In the genomic region with DNA sequence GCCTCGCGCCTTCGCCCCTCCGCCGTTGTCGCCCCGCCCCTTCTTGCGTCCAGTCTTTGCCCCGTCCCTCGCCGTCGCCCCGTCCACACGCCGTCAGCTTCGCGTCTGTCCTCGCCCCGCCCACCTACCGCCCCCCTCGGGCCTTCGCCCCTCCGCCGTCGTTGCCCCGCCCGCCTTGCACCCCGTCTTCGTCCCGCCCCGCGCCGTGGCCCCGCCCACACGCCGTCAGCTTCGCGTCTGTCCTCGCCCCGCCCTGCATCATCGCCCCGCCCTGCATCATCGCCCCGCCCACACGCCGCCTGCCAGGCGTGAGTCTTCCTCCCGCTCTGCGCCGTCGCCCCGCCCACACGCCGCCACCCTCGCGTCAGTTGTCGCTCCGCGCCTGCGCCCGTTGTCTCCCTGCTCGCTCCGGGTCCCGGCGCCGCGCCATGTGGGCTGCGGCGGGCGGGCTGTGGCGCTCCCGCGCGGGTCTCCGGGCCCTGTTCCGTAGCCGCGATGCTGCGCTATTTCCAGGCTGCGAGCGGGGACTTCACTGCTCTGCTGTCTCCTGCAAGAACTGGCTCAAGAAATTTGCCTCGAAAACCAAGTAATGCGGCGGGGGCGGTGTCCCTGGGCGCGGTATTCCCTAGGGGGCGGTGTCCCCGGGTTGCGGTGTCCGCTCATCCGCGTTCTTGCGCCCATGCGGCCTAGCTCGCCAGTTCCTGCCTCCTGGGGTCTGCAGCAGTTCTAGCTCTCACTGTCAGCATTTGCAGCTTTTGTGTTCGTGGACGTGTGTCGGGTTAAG, we compare ENCODE assay signal across 8 cellular contexts. TPM values are rescaled to one million over a fixed set of nuclear protein-coding genes. Genes with fewer than 3 reads are reported as not detected.
A peak's percentile ranks its signal among the peaks of the same experiment; 100 is the strongest.
DNase-seq lines count a peak whose midpoint lies in the region; ATAC-seq, FAIRE-seq and TF ChIP-seq lines count a peak whose summit lies in the region.

Gene RBFA, plus strand, starts transcription at position 367 of the 784 bp plus-strand sequence. Its CDS starts 62 bp downstream, at position 429.

- H3K79me1 ChIP-seq in H1 (ENCODE audit: low read depth, low read length) = peaks cover 4% of the 10 kb centered on the region
- peaks cover 14% of the 10 kb centered on the region for H3K79me1 ChIP-seq in mesendoderm (ENCODE audit: low read length)

- H2AK5ac ChIP-seq in H1 (ENCODE audit: low read depth, low read length) (no peak within 1 kb of the TSS), mesendoderm (ENCODE audit: low read length) (peak within 1 kb of the TSS; percentile 29)

- peak; percentile 42 to 48 for TF ChIP-seq RAD21 in H1 (IDR thresholded peaks at IDR 0.05 in 1 of 2, conservative IDR thresholded peaks at IDR 0.05 in 1 of 2; ENCODE audit: low read depth in 2 of 2, low read length in 2 of 2)

- H3K23ac ChIP-seq in H1 (ENCODE audit: insufficient read length) (no peak within 1 kb of the TSS), mesendoderm (ENCODE audit: low read length) (peak within 1 kb of the TSS; percentile 66)

- no peak within 1 kb of the TSS for H2BK20ac ChIP-seq in H1 (ENCODE audit: low read length)

- H2AFZ ChIP-seq in H1 (ENCODE audit: low read length) = peak within 1 kb of the TSS; percentile 84; the same call in 1 of the 2 replicates

- 1% methylated on average over 46 of the region's 99 CpGs; no CpG with 5 or more reads in 1 of the 2 experiments for WGBS in H1 (ENCODE audit: extremely low coverage in 1 of 2, insufficient coverage in 1 of 2, insufficient read length in 1 of 2, insufficient replicate concordance in 2 of 2, low coverage in 1 of 2, low lambda C conversion rate in 2 of 2, missing lambda C conversion rate in 1 of 2), 2 experiments
- no CpG with 5 or more reads among the region's 99 CpGs for WGBS in mesendoderm (ENCODE audit: extremely low coverage, insufficient coverage, low lambda C conversion rate)

- FAIRE-seq in H1 (lab: Jason Lieb, UNC) = no peak

- H4K20me1 ChIP-seq in H1 (replicated peaks in 1 of 2; ENCODE audit: control insufficient read depth in 1 of 2, insufficient read depth in 2 of 2, low read length in 2 of 2) = peaks cover 0 to 10% of the 10 kb centered on the region in 2 experiments

- H3K36me3 ChIP-seq in H1 (ENCODE audit: control insufficient read depth in 2 of 4, insufficient read depth in 4 of 4, low read length in 3 of 4) (peaks cover 0 to 4% (median 2%) of the 10 kb centered on the region in 4 experiments; a peak in 1 of 8 replicates), mesendoderm (ENCODE audit: control insufficient read depth, insufficient read depth, low read length) (no peaks in the 10 kb centered on the region)

- H3K9ac ChIP-seq in H1 (replicated peaks in 1 of 4; ENCODE audit: extremely low read depth in 1 of 4, low read depth in 3 of 4, low read length in 3 of 4) = peak within 1 kb of the TSS; percentile 38 to 66 (median 58)
- peak within 1 kb of the TSS; percentile 86 for H3K9ac ChIP-seq in mesendoderm (ENCODE audit: low read length)

- no peak within 1 kb of the TSS for H2BK120ac ChIP-seq in H1 (replicated peaks; ENCODE audit: low read depth, low read length)
- H2BK120ac ChIP-seq in mesendoderm (ENCODE audit: low read depth, low read length) = no peak within 1 kb of the TSS

- H4K8ac ChIP-seq in H1 (ENCODE audit: extremely low read depth, insufficient read depth, low read length) (peak within 1 kb of the TSS; percentile 54), mesendoderm (ENCODE audit: low read depth, low read length) (no peak within 1 kb of the TSS)

- POLR2A ChIA-PET in H1 (lab: Charles Lee; ENCODE audit: partially characterized antibody) = interaction anchor here (0.7 to 2.2 kb wide), 7 partner anchors 28 to 257 kb away, joined by 3 to 8 read pairs (median 4); partner anchors contain the start of gene ADNP2

- H3K23me2 ChIP-seq in H1 (ENCODE audit: low read depth, low read length) = peaks cover 9% of the 10 kb centered on the region; the same call in 1 of the 2 replicates

- CTCF ChIA-PET in H1 (lab: Charles Lee; ENCODE audit: partially characterized antibody) = interaction anchor here (0.7 to 2.1 kb wide), 10 partner anchors 12 to 166 kb away, joined by 3 to 9 read pairs (median 3); no protein-coding TSS in a partner anchor

- peak; percentile 94 for DNase-seq in COLO829 (ENCODE audit: low spot score)
- DNase-seq in HT1080 (ENCODE audit: low read depth) = peak; percentile 86
- peak; percentile 98 for DNase-seq in NOMO-1 (lab: John Stamatoyannopoulos, UW; ENCODE audit: unreplicated experiment in 2 of 2)
- peak; percentile 99 to 100 for DNase-seq in activated CD8-positive, alpha-beta memory T cell treated with anti-CD3 and anti-CD28 coated beads for 4 hours (ENCODE audit: low read depth in 2 of 2)
- peak; percentile 96 to 100 for DNase-seq in H1 (ENCODE audit: low read depth in 1 of 2, low spot score in 2 of 2)
- peak; percentile 97 for DNase-seq in mesendoderm
- DNase-seq in stimulated activated CD8-positive, alpha-beta memory T cell treated with anti-CD3 and anti-CD28 coated beads, Interleukin-15, amount 100 ng/mL, for 1 hour (ENCODE audit: low read depth) = peak; percentile 100

- no peak within 1 kb of the TSS for H4K91ac ChIP-seq in H1 (replicated peaks; ENCODE audit: insufficient read length, low read length)

- H3K14ac ChIP-seq in H1 (ENCODE audit: insufficient read length) = no peak within 1 kb of the TSS

- H3K4me1 ChIP-seq in H1 (replicated peaks in 1 of 4; ENCODE audit: control insufficient read depth in 3 of 4, insufficient read depth in 4 of 4, low read length in 3 of 4) = peaks cover 0 to 10% (median 5%) of the 10 kb centered on the region in 4 experiments; a peak in 5 of 7 replicates
- peaks cover 11% of the 10 kb centered on the region for H3K4me1 ChIP-seq in mesendoderm (ENCODE audit: control insufficient read depth, low read depth, low read length)

- H3K9me3 ChIP-seq in H1 (ENCODE audit: insufficient read depth in 2 of 2, low read depth in 1 of 2, low read length in 1 of 2) = no peaks in the 10 kb centered on the region

- H2BK15ac ChIP-seq in H1 (ENCODE audit: low read length) (no peak within 1 kb of the TSS), mesendoderm (replicated peaks; ENCODE audit: low read depth) (no peak within 1 kb of the TSS)

- H3K18ac ChIP-seq in H1 (ENCODE audit: extremely low read depth, low read length) = no peak within 1 kb of the TSS; the same call in 1 of the 2 replicates
- H3K18ac ChIP-seq in mesendoderm (ENCODE audit: low read length) = no peak within 1 kb of the TSS

- TF ChIP-seq EP300 in H1 (IDR thresholded peaks at IDR 0.05; ENCODE audit: borderline replicate concordance in 1 of 2, low read depth in 2 of 2, low read length in 2 of 2) = no peak

- H3K4me2 ChIP-seq in H1 (ENCODE audit: insufficient read depth in 1 of 2, low read depth in 2 of 2, low read length in 2 of 2) = peak within 1 kb of the TSS; percentile 82 to 99
- peak within 1 kb of the TSS; percentile 94 for H3K4me2 ChIP-seq in mesendoderm (ENCODE audit: low read length)

- H2BK12ac ChIP-seq in H1 (ENCODE audit: low read depth, low read length) = 0 out of 2 replicates have a peak within 1 kb of the TSS, but pooled peaks have one; percentile 35

- peak; percentile 43 to 49 (median 48) for TF ChIP-seq CTCF in H1 (IDR thresholded peaks at IDR 0.05; ENCODE audit: control extremely low read depth in 1 of 3, insufficient read depth in 1 of 3, low read depth in 1 of 3, low read length in 3 of 3)

- ATAC-seq in GM21360 (IDR thresholded peaks at IDR 0.05; ENCODE audit: unreplicated experiment) = peak; percentile 70

- peak within 1 kb of the TSS; percentile 56; the same call in 1 of the 2 replicates for H3K27ac ChIP-seq in H1 (ENCODE audit: low read depth, low read length)
- peak within 1 kb of the TSS; percentile 83 for H3K27ac ChIP-seq in mesendoderm (ENCODE audit: low read depth, low read length)

- peaks cover 0 to 22% of the 10 kb centered on the region in 2 experiments; a peak in 3 of 4 replicates for H3K79me2 ChIP-seq in H1 (ENCODE audit: control insufficient read depth in 1 of 2, insufficient read depth in 2 of 2, low read length in 2 of 2)
- H3K79me2 ChIP-seq in mesendoderm (ENCODE audit: control insufficient read depth, insufficient read depth, low read length) = peaks cover 11% of the 10 kb centered on the region

- H2BK5ac ChIP-seq in H1 (ENCODE audit: low read depth, low read length) (peak within 1 kb of the TSS; percentile 66; the same call in 1 of the 2 replicates), mesendoderm (ENCODE audit: low read length) (no peak within 1 kb of the TSS)

- H3K27me3 ChIP-seq in H1 (replicated peaks in 1 of 4; ENCODE audit: control insufficient read depth in 3 of 4, extremely low read depth in 1 of 4, insufficient read depth in 3 of 4, low read length in 3 of 4) (no peaks in the 10 kb centered on the region), mesendoderm (ENCODE audit: insufficient read depth, low read length, poor library complexity) (no peaks in the 10 kb centered on the region)

- peak; percentile 41 to 79 for TF ChIP-seq POLR2A in H1 (IDR thresholded peaks at IDR 0.05; ENCODE audit: control extremely low read depth in 1 of 2, low read depth in 2 of 2, low read length in 2 of 2)

- peak within 1 kb of the TSS; percentile 66 to 73 (median 71) for H3K4me3 ChIP-seq in H1 (ENCODE audit: extremely low read depth in 1 of 4, insufficient read depth in 2 of 4, low read depth in 3 of 4, low read length in 4 of 4)
- H3K4me3 ChIP-seq in mesendoderm (ENCODE audit: low read length) = peak within 1 kb of the TSS; percentile 78

- peak within 1 kb of the TSS; percentile 28 for H4K5ac ChIP-seq in H1 (ENCODE audit: insufficient read length, low read depth, low read length)
- H4K5ac ChIP-seq in mesendoderm (ENCODE audit: low read length) = no peak within 1 kb of the TSS

- H3K4ac ChIP-seq in H1 (replicated peaks; ENCODE audit: insufficient read length, low read depth, low read length) (no peak within 1 kb of the TSS), mesendoderm (ENCODE audit: low read depth, low read length) (no peak within 1 kb of the TSS)

- H3K56ac ChIP-seq in H1 (replicated peaks; ENCODE audit: insufficient read length, low read depth, low read length) (no peak within 1 kb of the TSS), mesendoderm (ENCODE audit: low read length) (peak within 1 kb of the TSS; percentile 93)

TF ChIP-seq in H1, 55 proteins besides CTCF, POLR2A, EP300 and RAD21 (continues in another document):
- TF ChIP-seq JUND (IDR thresholded peaks at IDR 0.05; ENCODE audit: low read length) = no peak

RNA-seq across cellular contexts. Expression of gene RBFA, which starts in this region (rescaled TPM):
- 44.5 and 63.4 TPM in 2 replicates for total RNA-seq in HT1080 (2014; rRNA removed; shearing (Covaris generic))
- polyA plus RNA-seq in HT1080 (2015; cell fraction: cytosol; rRNA removed) = 39.7 and 51.5 TPM in 2 replicates
- 40.4 and 54.1 TPM in 2 replicates for polyA plus RNA-seq in HT1080 (2015; cell fraction: nucleus; rRNA removed)
- 27.6 and 29.5 TPM in 2 replicates for total RNA-seq in H1 (2021; fragmentation: NEBNext Ultra II Directional; extraction: Animal tissue kit (Norgen Biotek cat#: 25700))
- polyA plus RNA-seq in H1 (2011; rRNA removed) = 18.5 and 19.2 TPM in 2 replicates
- polyA plus RNA-seq in H1 (2011; cell fraction: cytosol; rRNA removed) = 24.9 TPM
- polyA plus RNA-seq in H1 (2011; cell fraction: nucleus; rRNA removed) = 27.0 TPM
- 27.3 to 30.1 TPM (median 28.5 TPM) in 4 replicates for polyA plus RNA-seq in H1 (2012, experiment 1 of 2)
- 20.0 TPM for polyA plus RNA-seq in H1 (2012, experiment 2 of 2)
- polyA plus RNA-seq in H1 (2013, experiment 1 of 2) = 21.2 TPM
- polyA plus RNA-seq in H1 (2013, experiment 2 of 2) = 20.0 TPM
- polyA minus RNA-seq in H1 (2011; rRNA and poly(A)+ RNA removed) = 19.3 and 19.9 TPM in 2 replicates
- 7.3 TPM for polyA minus RNA-seq in H1 (2011; cell fraction: cytosol; rRNA and poly(A)+ RNA removed)
- polyA minus RNA-seq in H1 (2011; cell fraction: nucleus; rRNA and poly(A)+ RNA removed) = 37.4 TPM
- 23.9 TPM for polyA plus RNA-seq in mesendoderm (2013, experiment 1 of 2)
- 25.4 TPM for polyA plus RNA-seq in mesendoderm (2013, experiment 2 of 2)

Comparison
In these comparisons a context has a peak if more than half of its experiments do, and no peak if none do; other contexts are left out.
1. Peak in every context shown above with its lines: DNase-seq, ATAC-seq, H3K4me3 ChIP-seq and H3K27ac ChIP-seq.